In genomic region chr6:26026833-26027490, GRCh38 we compare ENCODE assay signal across 1 cellular context.
TF ChIP-seq lines count a peak whose summit lies in the region.

No MANE protein-coding gene starts in this region.

TF ChIP-seq in K562, 482 proteins besides CTCF, POLR2A, EP300 and RAD21 (continued from another document and continues in another):
- peak; percentile 86 for TF ChIP-seq MEIS2 (IDR thresholded peaks at IDR 0.05; ENCODE audit: partially characterized antibody)
- peak; percentile 98 for TF ChIP-seq PML (IDR thresholded peaks at IDR 0.05; ENCODE audit: low read length)
- TF ChIP-seq ZNF511 (CRISPR knock-in tag; IDR thresholded peaks at IDR 0.05) = peak; percentile 98
- TF ChIP-seq RNF219 (CRISPR knock-in tag; IDR thresholded peaks at IDR 0.05) = peak; percentile 75; the same call in 1 of the 2 replicates
- TF ChIP-seq, protein P1, sequence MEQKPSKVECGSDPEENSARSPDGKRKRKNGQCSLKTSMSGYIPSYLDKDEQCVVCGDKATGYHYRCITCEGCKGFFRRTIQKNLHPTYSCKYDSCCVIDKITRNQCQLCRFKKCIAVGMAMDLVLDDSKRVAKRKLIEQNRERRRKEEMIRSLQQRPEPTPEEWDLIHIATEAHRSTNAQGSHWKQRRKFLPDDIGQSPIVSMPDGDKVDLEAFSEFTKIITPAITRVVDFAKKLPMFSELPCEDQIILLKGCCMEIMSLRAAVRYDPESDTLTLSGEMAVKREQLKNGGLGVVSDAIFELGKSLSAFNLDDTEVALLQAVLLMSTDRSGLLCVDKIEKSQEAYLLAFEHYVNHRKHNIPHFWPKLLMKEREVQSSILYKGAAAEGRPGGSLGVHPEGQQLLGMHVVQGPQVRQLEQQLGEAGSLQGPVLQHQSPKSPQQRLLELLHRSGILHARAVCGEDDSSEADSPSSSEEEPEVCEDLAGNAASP (IDR thresholded peaks at IDR 0.05) = no peak
- peak; percentile 85; the same call in 1 of the 2 replicates for TF ChIP-seq FOXK1 (CRISPR knock-in tag; IDR thresholded peaks at IDR 0.05; ENCODE audit: borderline replicate concordance)
- TF ChIP-seq ZBTB17 (CRISPR knock-in tag; IDR thresholded peaks at IDR 0.05) = peak; percentile 62; the same call in 1 of the 2 replicates
- TF ChIP-seq, protein P2, sequence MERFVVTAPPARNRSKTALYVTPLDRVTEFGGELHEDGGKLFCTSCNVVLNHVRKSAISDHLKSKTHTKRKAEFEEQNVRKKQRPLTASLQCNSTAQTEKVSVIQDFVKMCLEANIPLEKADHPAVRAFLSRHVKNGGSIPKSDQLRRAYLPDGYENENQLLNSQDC (CRISPR knock-in tag; IDR thresholded peaks at IDR 0.05) = peak; percentile 95
- TF ChIP-seq MCM3 (IDR thresholded peaks at IDR 0.05) = no peak
- TF ChIP-seq, protein P3, sequence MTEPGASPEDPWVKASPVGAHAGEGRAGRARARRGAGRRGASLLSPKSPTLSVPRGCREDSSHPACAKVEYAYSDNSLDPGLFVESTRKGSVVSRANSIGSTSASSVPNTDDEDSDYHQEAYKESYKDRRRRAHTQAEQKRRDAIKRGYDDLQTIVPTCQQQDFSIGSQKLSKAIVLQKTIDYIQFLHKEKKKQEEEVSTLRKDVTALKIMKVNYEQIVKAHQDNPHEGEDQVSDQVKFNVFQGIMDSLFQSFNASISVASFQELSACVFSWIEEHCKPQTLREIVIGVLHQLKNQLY (CRISPR knock-in tag; conservative IDR thresholded peaks at IDR 0.05) = peak in 1 of 2 experiments; percentile 95; a peak in 3 of 4 replicates
- no peak for TF ChIP-seq NFIX (CRISPR knock-in tag; IDR thresholded peaks at IDR 0.05; ENCODE audit: low read depth)
- no peak for TF ChIP-seq NR4A1 (CRISPR knock-in tag; IDR thresholded peaks at IDR 0.05)
- peak; percentile 69 for TF ChIP-seq NR4A1 (tag; IDR thresholded peaks at IDR 0.05)
- peak; percentile 33; the same call in 1 of the 2 replicates for TF ChIP-seq MAFF (IDR thresholded peaks at IDR 0.05; ENCODE audit: low read length)
- no peak for TF ChIP-seq SRSF1 (IDR thresholded peaks at IDR 0.05; ENCODE audit: low read depth, low read length)
- peak; percentile 85 for TF ChIP-seq ZFP36 (IDR thresholded peaks at IDR 0.05; ENCODE audit: low read depth, low read length, partially characterized antibody)
- TF ChIP-seq JUND (IDR thresholded peaks at IDR 0.05; ENCODE audit: borderline replicate concordance, low read depth, low read length) = peak; percentile 66; the same call in 1 of the 2 replicates
- peak; percentile 12; the same call in 1 of the 3 replicates for TF ChIP-seq JUND (tag; IDR thresholded peaks at IDR 0.05; ENCODE audit: borderline replicate concordance, low read depth, low read length)
- peak; percentile 97 for TF ChIP-seq ASH1L (IDR thresholded peaks at IDR 0.05; ENCODE audit: borderline replicate concordance, low read depth, partially characterized antibody)
- TF ChIP-seq SOX6 (IDR thresholded peaks at IDR 0.05) = peak; percentile 97
- peak in 1 of 2 experiments; percentile 84; a peak in 1 of 3 replicates for TF ChIP-seq CBX3 (IDR thresholded peaks at IDR 0.05; ENCODE audit: borderline replicate concordance in 1 of 2, low read length in 2 of 2)
- peak; percentile 77 for TF ChIP-seq CREB1 (IDR thresholded peaks at IDR 0.05)
- peak; percentile 82 for TF ChIP-seq CREB1 (CRISPR knock-in tag; IDR thresholded peaks at IDR 0.05)
- TF ChIP-seq CBX8 (IDR thresholded peaks at IDR 0.05; ENCODE audit: borderline replicate concordance, extremely low read depth, low read depth, low read length, poor library complexity, severe bottlenecking) = no peak
- TF ChIP-seq MBD2 (IDR thresholded peaks at IDR 0.05; ENCODE audit: borderline replicate concordance, low read depth) = peak; percentile 100
- peak; percentile 99 for TF ChIP-seq PHB (CRISPR knock-in tag; IDR thresholded peaks at IDR 0.05)
- peak; percentile 58; the same call in 1 of the 2 replicates for TF ChIP-seq ZNF384 (IDR thresholded peaks at IDR 0.05; ENCODE audit: low read depth, low read length)
- peak; percentile 87 for TF ChIP-seq NEUROD1 (IDR thresholded peaks at IDR 0.05; ENCODE audit: borderline replicate concordance, low read depth, low read length, partially characterized antibody)
- no peak for TF ChIP-seq SLC30A9 (CRISPR knock-in tag; IDR thresholded peaks at IDR 0.05)
- TF ChIP-seq KLF10 (CRISPR knock-in tag; IDR thresholded peaks at IDR 0.05) = peak; percentile 83
- peak; percentile 96 for TF ChIP-seq HNRNPL (IDR thresholded peaks at IDR 0.05; ENCODE audit: low read depth, low read length)
- TF ChIP-seq ZNF589 (CRISPR knock-in tag; IDR thresholded peaks at IDR 0.05; ENCODE audit: low read depth) = no peak
- peak; percentile 63 for TF ChIP-seq RBBP5 (IDR thresholded peaks at IDR 0.05; ENCODE audit: borderline replicate concordance, insufficient read depth, low read length, poor library complexity, severe bottlenecking)
- peak; percentile 61 to 83; a peak in 3 of 4 replicates for TF ChIP-seq RCOR1 (IDR thresholded peaks at IDR 0.05; ENCODE audit: borderline replicate concordance in 1 of 2, low read depth in 2 of 2, low read length in 2 of 2)
- TF ChIP-seq ZNF436 (CRISPR knock-in tag; IDR thresholded peaks at IDR 0.05) = peak; percentile 83
- peak; percentile 89 for TF ChIP-seq RUNX1 (IDR thresholded peaks at IDR 0.05; ENCODE audit: low read depth)
- no peak; the same call in none of the 2 replicates for TF ChIP-seq MAFG (tag; conservative IDR thresholded peaks at IDR 0.05)
- no peak; a peak in 1 of 4 replicates for TF ChIP-seq MCM7 (IDR thresholded peaks at IDR 0.05)
- peak; percentile 84 for TF ChIP-seq ESRRA (IDR thresholded peaks at IDR 0.05; ENCODE audit: borderline replicate concordance, low read depth)
- TF ChIP-seq E2F5 (CRISPR knock-in tag; IDR thresholded peaks at IDR 0.05) = peak; percentile 98
- TF ChIP-seq CEBPG (CRISPR knock-in tag; IDR thresholded peaks at IDR 0.05) = no peak
- TF ChIP-seq CEBPG (tag; conservative IDR thresholded peaks at IDR 0.05 in 1 of 2, IDR thresholded peaks at IDR 0.05 in 1 of 2) = no peak
- TF ChIP-seq PTBP1 (IDR thresholded peaks at IDR 0.05; ENCODE audit: low read depth, low read length) = peak; percentile 95; the same call in 1 of the 2 replicates
- TF ChIP-seq, protein P4, sequence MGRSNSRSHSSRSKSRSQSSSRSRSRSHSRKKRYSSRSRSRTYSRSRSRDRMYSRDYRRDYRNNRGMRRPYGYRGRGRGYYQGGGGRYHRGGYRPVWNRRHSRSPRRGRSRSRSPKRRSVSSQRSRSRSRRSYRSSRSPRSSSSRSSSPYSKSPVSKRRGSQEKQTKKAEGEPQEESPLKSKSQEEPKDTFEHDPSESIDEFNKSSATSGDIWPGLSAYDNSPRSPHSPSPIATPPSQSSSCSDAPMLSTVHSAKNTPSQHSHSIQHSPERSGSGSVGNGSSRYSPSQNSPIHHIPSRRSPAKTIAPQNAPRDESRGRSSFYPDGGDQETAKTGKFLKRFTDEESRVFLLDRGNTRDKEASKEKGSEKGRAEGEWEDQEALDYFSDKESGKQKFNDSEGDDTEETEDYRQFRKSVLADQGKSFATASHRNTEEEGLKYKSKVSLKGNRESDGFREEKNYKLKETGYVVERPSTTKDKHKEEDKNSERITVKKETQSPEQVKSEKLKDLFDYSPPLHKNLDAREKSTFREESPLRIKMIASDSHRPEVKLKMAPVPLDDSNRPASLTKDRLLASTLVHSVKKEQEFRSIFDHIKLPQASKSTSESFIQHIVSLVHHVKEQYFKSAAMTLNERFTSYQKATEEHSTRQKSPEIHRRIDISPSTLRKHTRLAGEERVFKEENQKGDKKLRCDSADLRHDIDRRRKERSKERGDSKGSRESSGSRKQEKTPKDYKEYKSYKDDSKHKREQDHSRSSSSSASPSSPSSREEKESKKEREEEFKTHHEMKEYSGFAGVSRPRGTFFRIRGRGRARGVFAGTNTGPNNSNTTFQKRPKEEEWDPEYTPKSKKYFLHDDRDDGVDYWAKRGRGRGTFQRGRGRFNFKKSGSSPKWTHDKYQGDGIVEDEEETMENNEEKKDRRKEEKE (IDR thresholded peaks at IDR 0.05; ENCODE audit: borderline replicate concordance in 1 of 2, control insufficient read depth in 1 of 2, low read depth in 2 of 2, low read length in 1 of 2) = peak; percentile 64 to 89; a peak in 3 of 4 replicates
- no peak for TF ChIP-seq ZNF311 (CRISPR knock-in tag; IDR thresholded peaks at IDR 0.05)
- peak; percentile 74; the same call in 1 of the 2 replicates for TF ChIP-seq ZNF551 (CRISPR knock-in tag; IDR thresholded peaks at IDR 0.05)
- peak; percentile 58 to 84 for TF ChIP-seq E2F6 (IDR thresholded peaks at IDR 0.05; ENCODE audit: borderline replicate concordance in 1 of 2, extremely low read depth in 1 of 2, insufficient read depth in 1 of 2, insufficient read length in 1 of 2, low read depth in 1 of 2, low read length in 1 of 2, poor library complexity in 1 of 2, severe bottlenecking in 1 of 2)
- TF ChIP-seq ZNF174 (CRISPR knock-in tag; IDR thresholded peaks at IDR 0.05) = no peak
- TF ChIP-seq, protein P5, sequence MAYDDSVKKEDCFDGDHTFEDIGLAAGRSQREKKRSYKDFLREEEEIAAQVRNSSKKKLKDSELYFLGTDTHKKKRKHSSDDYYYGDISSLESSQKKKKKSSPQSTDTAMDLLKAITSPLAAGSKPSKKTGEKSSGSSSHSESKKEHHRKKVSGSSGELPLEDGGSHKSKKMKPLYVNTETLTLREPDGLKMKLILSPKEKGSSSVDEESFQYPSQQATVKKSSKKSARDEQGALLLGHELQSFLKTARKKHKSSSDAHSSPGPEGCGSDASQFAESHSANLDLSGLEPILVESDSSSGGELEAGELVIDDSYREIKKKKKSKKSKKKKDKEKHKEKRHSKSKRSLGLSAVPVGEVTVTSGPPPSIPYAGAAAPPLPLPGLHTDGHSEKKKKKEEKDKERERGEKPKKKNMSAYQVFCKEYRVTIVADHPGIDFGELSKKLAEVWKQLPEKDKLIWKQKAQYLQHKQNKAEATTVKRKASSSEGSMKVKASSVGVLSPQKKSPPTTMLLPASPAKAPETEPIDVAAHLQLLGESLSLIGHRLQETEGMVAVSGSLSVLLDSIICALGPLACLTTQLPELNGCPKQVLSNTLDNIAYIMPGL (CRISPR knock-in tag; IDR thresholded peaks at IDR 0.05) = peak; percentile 97
- TF ChIP-seq SAP30 (IDR thresholded peaks at IDR 0.05; ENCODE audit: borderline replicate concordance, insufficient read depth, low read depth, low read length, poor library complexity, severe bottlenecking) = peak; percentile 74
- TF ChIP-seq, protein P6, sequence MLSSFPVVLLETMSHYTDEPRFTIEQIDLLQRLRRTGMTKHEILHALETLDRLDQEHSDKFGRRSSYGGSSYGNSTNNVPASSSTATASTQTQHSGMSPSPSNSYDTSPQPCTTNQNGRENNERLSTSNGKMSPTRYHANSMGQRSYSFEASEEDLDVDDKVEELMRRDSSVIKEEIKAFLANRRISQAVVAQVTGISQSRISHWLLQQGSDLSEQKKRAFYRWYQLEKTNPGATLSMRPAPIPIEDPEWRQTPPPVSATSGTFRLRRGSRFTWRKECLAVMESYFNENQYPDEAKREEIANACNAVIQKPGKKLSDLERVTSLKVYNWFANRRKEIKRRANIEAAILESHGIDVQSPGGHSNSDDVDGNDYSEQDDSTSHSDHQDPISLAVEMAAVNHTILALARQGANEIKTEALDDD (IDR thresholded peaks at IDR 0.05) = peak; percentile 84
- TF ChIP-seq SRSF3 (IDR thresholded peaks at IDR 0.05; ENCODE audit: insufficient read depth, low read length) = no peak
- TF ChIP-seq PCBP2 (IDR thresholded peaks at IDR 0.05; ENCODE audit: low read depth, low read length, poor library complexity, severe bottlenecking) = no peak
- TF ChIP-seq NONO (IDR thresholded peaks at IDR 0.05; ENCODE audit: low read depth in 2 of 2, low read length in 1 of 2) = peak; percentile 77 to 78; a peak in 3 of 4 replicates
- no peak for TF ChIP-seq ZNF175 (CRISPR knock-in tag; IDR thresholded peaks at IDR 0.05; ENCODE audit: low read depth)
- peak; percentile 88 for TF ChIP-seq E2F4 (CRISPR knock-in tag; IDR thresholded peaks at IDR 0.05; ENCODE audit: low read depth)
- no peak for TF ChIP-seq RFX5 (IDR thresholded peaks at IDR 0.05; ENCODE audit: low read depth, low read length)
- no peak for TF ChIP-seq ZBTB7A (IDR thresholded peaks at IDR 0.05; ENCODE audit: borderline replicate concordance, control insufficient read depth, low read depth, low read length)
